ENCODE assay signal across 10 cellular contexts in genomic region chr19:17236831-17237543, GRCh38. TPM values are rescaled to one million over a fixed set of nuclear protein-coding genes. Genes with fewer than 3 reads are reported as not detected.
A peak's percentile ranks its signal among the peaks of the same experiment; 100 is the strongest.
DNase-seq lines count a peak whose midpoint lies in the region; ATAC-seq and TF ChIP-seq lines count a peak whose summit lies in the region.
"Had no signal": no experiment of that assay in that cellular context is flagged by ENCODE, and none has a peak within 500 bp of the region (broad histone marks: within the 10 kb centered on the region; RNA-seq: fewer than 3 reads in every experiment).

No MANE protein-coding gene starts in this region.

- ATAC-seq in effector memory CD8-positive, alpha-beta T cell (replicated peaks): no peak
- ATAC-seq in psoas muscle: no peak
- ATAC-seq in GM19324 (IDR thresholded peaks at IDR 0.05; ENCODE audit: low FRiP score, unreplicated experiment): no peak

- no peak overlapping the region for H3K27ac Mint-ChIP-seq in T-helper 2 cell treated with Interferon-gamma antibody and Interleukin-4, amounts not matched to agents 5 μg/mL and 100 μg/mL, for 36 hours
- no peak overlapping the region for H3K27ac Mint-ChIP-seq in effector memory CD8-positive, alpha-beta T cell

- DNase-seq in T-helper 2 cell treated with Interferon-gamma antibody and Interleukin-4, amounts not matched to agents 5 μg/mL and 100 μg/mL, for 36 hours (ENCODE audit: low spot score): no peak
- DNase-seq in T-helper 2 cell (no peak), Karpas-422 (peak; percentile 66), psoas muscle (peak in 1 of 2 donors; percentile 49), NCI-H1436 (lab: John Stamatoyannopoulos, UW) (no peak), HAP-1 (ENCODE audit: low spot score in 2 of 2) (no peak)
- DNase-seq in effector memory CD8-positive, alpha-beta T cell: no peak
- DNase-seq: foreskin fibroblast, NCI-H510A treated with DMSO at 0.1 percent for 48 hours had no signal

- intact Hi-C loops in psoas muscle (cut with DNase I): no loop called here

- peaks cover 3% of the 10 kb centered on the region for H3K36me3 Mint-ChIP-seq in T-helper 2 cell treated with Interferon-gamma antibody and Interleukin-4, amounts not matched to agents 5 μg/mL and 100 μg/mL, for 36 hours (ENCODE audit: low read depth)
- H3K36me3 Mint-ChIP-seq in effector memory CD8-positive, alpha-beta T cell (ENCODE audit: insufficient read depth): peaks cover 9% of the 10 kb centered on the region

- H3K9ac ChIP-seq in Karpas-422 (ENCODE audit: low read length): peak overlapping the region; percentile 53; the same call in 1 of the 2 replicates

- H3K4me3 ChIP-seq in Karpas-422 (ENCODE audit: low read length): peak overlapping the region; percentile 37; the same call in 1 of the 2 replicates
- no peak overlapping the region for H3K4me3 ChIP-seq in psoas muscle
- no peak overlapping the region for H3K4me3 ChIP-seq in HAP-1

- H3K4me2 ChIP-seq in Karpas-422 (ENCODE audit: low read depth, low read length, poor library complexity, severe bottlenecking): peak overlapping the region; percentile 48

- H3K9me3 Mint-ChIP-seq in T-helper 2 cell treated with Interferon-gamma antibody and Interleukin-4, amounts not matched to agents 5 μg/mL and 100 μg/mL, for 36 hours: no peaks in the 10 kb centered on the region
- no peaks in the 10 kb centered on the region for H3K9me3 Mint-ChIP-seq in effector memory CD8-positive, alpha-beta T cell

- TF ChIP-seq CTCF in psoas muscle (IDR thresholded peaks at IDR 0.05): no peak

- H3K4me1 ChIP-seq in Karpas-422 (ENCODE audit: low read length) (peaks cover 24% of the 10 kb centered on the region), psoas muscle (peaks cover 25% of the 10 kb centered on the region), HAP-1 (peaks cover 12% of the 10 kb centered on the region)

- H3K79me2 ChIP-seq in Karpas-422 (ENCODE audit: low read length): peaks cover 23% of the 10 kb centered on the region

- 84 to 85% (median 84%) methylated on average over 18 of the region's 18 CpGs for WGBS in psoas muscle, 3 donors

- in situ Hi-C loops in HAP-1 (cut with MboI; ENCODE audit: low sequenced_read_pairs): no loop called here

- H3K36me3 ChIP-seq in Karpas-422 (ENCODE audit: insufficient read depth, low read length) (no peaks in the 10 kb centered on the region; the same call in 1 of the 2 replicates), psoas muscle (ENCODE audit: insufficient read depth in 1 of 2, low read depth in 1 of 2) (peaks cover 3 to 50% of the 10 kb centered on the region in 2 donors), HAP-1 (replicated peaks) (peaks cover 56% of the 10 kb centered on the region)

- H4K20me1 ChIP-seq in Karpas-422 (ENCODE audit: insufficient read depth, low read depth, low read length): peaks cover 10% of the 10 kb centered on the region; the same call in 1 of the 2 replicates

- H3K4me1 Mint-ChIP-seq in T-helper 2 cell treated with Interferon-gamma antibody and Interleukin-4, amounts not matched to agents 5 μg/mL and 100 μg/mL, for 36 hours (ENCODE audit: low read depth): peaks cover 6% of the 10 kb centered on the region
- H3K4me1 Mint-ChIP-seq in effector memory CD8-positive, alpha-beta T cell (ENCODE audit: low read depth in 2 of 2): peaks cover 6 to 8% of the 10 kb centered on the region in 2 donors

- H3K4me3 Mint-ChIP-seq in T-helper 2 cell treated with Interferon-gamma antibody and Interleukin-4, amounts not matched to agents 5 μg/mL and 100 μg/mL, for 36 hours: peak overlapping the region; percentile 24
- peak overlapping the region; percentile 70 to 80 for H3K4me3 Mint-ChIP-seq in effector memory CD8-positive, alpha-beta T cell

- no peak overlapping the region for H2AFZ ChIP-seq in Karpas-422 (ENCODE audit: low read length)

- H3K27me3 ChIP-seq in Karpas-422 (ENCODE audit: low read length): no peaks in the 10 kb centered on the region
- H3K27me3 ChIP-seq in psoas muscle (ENCODE audit: insufficient read depth in 3 of 3, low read length in 2 of 3): no peaks in the 10 kb centered on the region
- H3K27me3 ChIP-seq in HAP-1 (ENCODE audit: low read depth): no peaks in the 10 kb centered on the region

- no peaks in the 10 kb centered on the region for H3K9me2 ChIP-seq in Karpas-422 (replicated peaks; ENCODE audit: insufficient read depth, low read length)

- no peaks in the 10 kb centered on the region for H3K27me3 Mint-ChIP-seq in T-helper 2 cell treated with Interferon-gamma antibody and Interleukin-4, amounts not matched to agents 5 μg/mL and 100 μg/mL, for 36 hours (ENCODE audit: low read depth)
- H3K27me3 Mint-ChIP-seq in effector memory CD8-positive, alpha-beta T cell: no peaks in the 10 kb centered on the region

- H3K27ac ChIP-seq in Karpas-422 (ENCODE audit: low read length) (peak overlapping the region; percentile 70; the same call in 1 of the 2 replicates), psoas muscle (peak overlapping the region; percentile 38)

- H3K9me3 ChIP-seq in Karpas-422 (ENCODE audit: low read length): no peaks in the 10 kb centered on the region
- H3K9me3 ChIP-seq in psoas muscle: no peaks in the 10 kb centered on the region
- no peaks in the 10 kb centered on the region for H3K9me3 ChIP-seq in HAP-1

RNA-seq across cellular contexts. Expression of gene NR2F6, which starts 8.7 kb away (rescaled TPM):
- 8.6 and 20.3 TPM in 2 replicates for total RNA-seq in Karpas-422 (2014; rRNA removed; shearing (Covaris generic); ENCODE audit: low replicate concordance)
- 10 to 100 TPM; 34.9 to 56.7 (median 41.1) TPM for total RNA-seq in psoas muscle
- 10 to 100 TPM; 21.1 to 51.3 (median 27.9) TPM for polyA plus RNA-seq in psoas muscle

RNA-seq across cellular contexts. Expression of gene OCEL1, which starts 11.0 kb away (rescaled TPM):
- total RNA-seq in Karpas-422 (2014; rRNA removed; shearing (Covaris generic); ENCODE audit: low replicate concordance): 6.2 and 13.0 TPM in 2 replicates
- 10 to 100 TPM; 15.6 to 20.8 (median 18.5) TPM for total RNA-seq in psoas muscle
- 10 to 100 TPM; 19.6 to 37.1 (median 24.0) TPM for polyA plus RNA-seq in psoas muscle

RNA-seq across cellular contexts. Expression of gene USE1, which starts 21.8 kb away (rescaled TPM):
- 34.0 and 39.8 TPM in 2 replicates for total RNA-seq in Karpas-422 (2014; rRNA removed; shearing (Covaris generic); ENCODE audit: low replicate concordance)
- 10 to 100 TPM; 25.5 to 41.2 (median 30.5) TPM for total RNA-seq in psoas muscle
- 10 to 100 TPM; 45.3 to 83.0 (median 57.1) TPM for polyA plus RNA-seq in psoas muscle

RNA-seq across cellular contexts. Expression of gene USHBP1, which starts 27.6 kb away (rescaled TPM):
- 0.25 TPM in 1 of 2 replicates, not detected in the other for total RNA-seq in Karpas-422 (2014; rRNA removed; shearing (Covaris generic); ENCODE audit: low replicate concordance)
- total RNA-seq in psoas muscle: 1 to 10 TPM; 2.6 to 8.6 (median 3.3) TPM
- 1 to 10 TPM; 3.7 to 5.0 (median 4.0) TPM for polyA plus RNA-seq in psoas muscle

RNA-seq across cellular contexts. Expression of gene BABAM1, which starts 30.3 kb away (rescaled TPM):
- 83.9 and 84.7 TPM in 2 replicates for total RNA-seq in Karpas-422 (2014; rRNA removed; shearing (Covaris generic); ENCODE audit: low replicate concordance)
- 10 to 100 TPM; 70.0 to 97.0 (median 88.7) TPM for total RNA-seq in psoas muscle
- polyA plus RNA-seq in psoas muscle: 100 to 1,000 TPM in 1 of 3 donors, 10 to 100 TPM in 2; 86.8 to 145 (median 92.9) TPM
